In the genomic region with DNA sequence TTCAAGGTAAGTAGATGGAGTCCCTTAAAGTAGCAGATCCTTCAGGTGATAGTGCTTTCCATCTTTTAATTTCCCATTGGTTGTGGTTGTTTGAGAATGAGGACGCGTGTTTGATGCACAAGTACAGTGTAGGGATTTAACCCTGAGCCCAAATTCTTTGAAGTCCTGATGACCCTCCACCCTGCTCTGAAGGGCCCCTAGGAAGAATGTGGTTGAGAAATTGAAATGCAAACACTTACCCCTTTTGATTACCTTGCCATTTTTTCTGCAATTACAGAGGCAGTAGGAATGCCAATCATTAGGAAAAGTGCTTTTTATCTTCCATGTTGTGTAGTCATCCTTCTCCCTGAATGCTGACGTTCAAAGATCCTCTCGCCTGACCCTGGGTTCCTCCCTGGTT, we compare ENCODE assay signal across 24 cellular contexts.
"Had no signal": no experiment of that assay in that cellular context is flagged by ENCODE, and none has a peak within 500 bp of the region (broad histone marks: within the 10 kb centered on the region; RNA-seq: fewer than 3 reads in every experiment).

No MANE protein-coding gene starts in this region.

- H3K4me2 ChIP-seq: KMS-11 had no signal

- H3K9ac ChIP-seq: KMS-11 had no signal

- ATAC-seq: HepG2 had no signal

- FAIRE-seq: HepG2, RCC 7860 had no signal

- H3K36me3 ChIP-seq: SJSA1 had no signal

- H3K4me3 ChIP-seq: SJSA1, SK-N-MC had no signal

- H3K4me1 ChIP-seq: SJSA1 had no signal

- DNase-seq: IMR-90, Kasumi-1, MM.1S, NCI-H1092 treated with DMSO at 0.1 percent for 48 hours, NCI-H1436, NCI-H187, NCI-H2029, NCI-H2081 treated with DMSO at 0.1 percent for 48 hours, NCI-H2171, NCI-H226, NCI-H446, NCI-H510A, NCI-H524 treated with DMSO at 0.1 percent for 48 hours, NCI-H69, NCI-H774, Right ventricle myocardium superior, RPMI8226, SIG-M5, SW 1271 had no signal

- H3K27me3 ChIP-seq: SJSA1 had no signal

- H3K9me3 ChIP-seq: SJSA1 had no signal

- H3K27ac ChIP-seq: KMS-11, SJSA1, SK-N-MC had no signal
